Comparison of ENCODE assay signal across 20 cellular contexts in genomic region chr3:73734376-73734775, GRCh38.
"Had no signal": no experiment of that assay in that cellular context is flagged by ENCODE, and none has a peak within 500 bp of the region (broad histone marks: within the 10 kb centered on the region; RNA-seq: fewer than 3 reads in every experiment).

No MANE protein-coding gene starts in this region.

- ATAC-seq: activated CD8-positive, alpha-beta T cell treated with anti-CD3 and anti-CD28 coated beads, Interleukin-2, amount 10 ng/mL, durations not matched to agents 7 days and 5 days; activated T-cell treated with anti-CD3 and anti-CD28 coated beads, Interleukin-2, amount 50 U/mL, for 72 hours; body of pancreas; stimulated activated effector memory CD8-positive, alpha-beta T cell treated with anti-CD3 and anti-CD28 coated beads, Interleukin-12 subunit alpha, Interleukin-12 subunit beta, amount 100 ng/mL, for 72 hours; upper lobe of right lung had no signal

- H3K4me3 Mint-ChIP-seq: activated CD4-positive, alpha-beta T cell treated with anti-CD3 and anti-CD28 coated beads, Interleukin-2, amount 10 ng/mL, durations not matched to agents 24 days and 14 days; activated CD8-positive, alpha-beta T cell treated with anti-CD3 and anti-CD28 coated beads, Interleukin-2, amount 10 ng/mL, durations not matched to agents 7 days and 5 days; activated naive CD8-positive, alpha-beta T cell; activated T-cell treated with anti-CD3 and anti-CD28 coated beads, Interleukin-2, amount 50 U/mL, for 72 hours; memory B cell; neural crest cell; stimulated activated effector memory CD8-positive, alpha-beta T cell treated with anti-CD3 and anti-CD28 coated beads, Interleukin-12 subunit alpha, Interleukin-12 subunit beta, amount 100 ng/mL, for 72 hours had no signal

- H3K27ac Mint-ChIP-seq: activated CD4-positive, alpha-beta T cell treated with anti-CD3 and anti-CD28 coated beads, Interleukin-2, amount 10 ng/mL, durations not matched to agents 24 days and 14 days; activated CD8-positive, alpha-beta T cell treated with anti-CD3 and anti-CD28 coated beads, Interleukin-2, amount 10 ng/mL, durations not matched to agents 7 days and 5 days; activated naive CD8-positive, alpha-beta T cell; activated T-cell treated with anti-CD3 and anti-CD28 coated beads, Interleukin-2, amount 50 U/mL, for 72 hours; memory B cell; stimulated activated effector memory CD8-positive, alpha-beta T cell treated with anti-CD3 and anti-CD28 coated beads, Interleukin-12 subunit alpha, Interleukin-12 subunit beta, amount 100 ng/mL, for 72 hours had no signal

- H3K27me3 ChIP-seq: body of pancreas, colonic mucosa, ovary, upper lobe of right lung had no signal

- H3K27me3 Mint-ChIP-seq: activated CD4-positive, alpha-beta T cell treated with anti-CD3 and anti-CD28 coated beads, Interleukin-2, amount 10 ng/mL, durations not matched to agents 24 days and 14 days; activated naive CD8-positive, alpha-beta T cell; memory B cell had no signal

- H3K27ac ChIP-seq: body of pancreas, colonic mucosa, left ventricle myocardium inferior, ovary, thoracic aorta, upper lobe of right lung had no signal

- H3K9me3 Mint-ChIP-seq: neural crest cell had no signal

- H3K4me3 ChIP-seq: body of pancreas, colonic mucosa, left ventricle myocardium inferior, ovary, upper lobe of right lung had no signal

- DNase-seq: activated CD4-positive, alpha-beta T cell treated with anti-CD3 and anti-CD28 coated beads, Interleukin-2, amount 10 ng/mL, durations not matched to agents 24 days and 14 days; activated CD4-positive, CD25-positive, alpha-beta regulatory T cell; activated CD8-positive, alpha-beta memory T cell treated with anti-CD3 and anti-CD28 coated beads, Interleukin-2, amount 50 U/mL, for 4 hours; activated CD8-positive, alpha-beta T cell treated with anti-CD3 and anti-CD28 coated beads, Interleukin-2, amount 10 ng/mL, durations not matched to agents 7 days and 5 days; activated gamma-delta T cell; activated T-cell treated with anti-CD3 and anti-CD28 coated beads, Interleukin-2, amount 50 U/mL, for 72 hours; amniotic stem cell; body of pancreas; caudate nucleus; colonic mucosa; hippocampal formation; left ventricle myocardium inferior; ovary; T-helper 2 cell; upper lobe of right lung had no signal

- H3K9me3 ChIP-seq: body of pancreas, colonic mucosa, left ventricle myocardium inferior, ovary, thoracic aorta, upper lobe of right lung had no signal

- H3K4me1 ChIP-seq: body of pancreas, colonic mucosa, upper lobe of right lung had no signal

- H3K4me1 Mint-ChIP-seq: activated CD4-positive, alpha-beta T cell treated with anti-CD3 and anti-CD28 coated beads, Interleukin-2, amount 10 ng/mL, durations not matched to agents 24 days and 14 days; memory B cell; stimulated activated effector memory CD8-positive, alpha-beta T cell treated with anti-CD3 and anti-CD28 coated beads, Interleukin-12 subunit alpha, Interleukin-12 subunit beta, amount 100 ng/mL, for 72 hours had no signal

- H3K36me3 ChIP-seq: colonic mucosa, left ventricle myocardium inferior, ovary, thoracic aorta, upper lobe of right lung had no signal

- H3K36me3 Mint-ChIP-seq: activated naive CD8-positive, alpha-beta T cell; memory B cell; stimulated activated effector memory CD8-positive, alpha-beta T cell treated with anti-CD3 and anti-CD28 coated beads, Interleukin-12 subunit alpha, Interleukin-12 subunit beta, amount 100 ng/mL, for 72 hours had no signal
